In genomic region chr3:194672876-194673275, GRCh38 we compare ENCODE assay signal across 8 cellular contexts. TPM values are rescaled to one million over a fixed set of nuclear protein-coding genes. Genes with fewer than 3 reads are reported as not detected.
DNase-seq lines count a peak whose midpoint lies in the region; ATAC-seq and TF ChIP-seq lines count a peak whose summit lies in the region.

No MANE protein-coding gene starts in this region.

- in situ Hi-C loops in Panc1 (cut with HindIII; ENCODE audit: low pct_unique_long_range_greater_than_20kb, low sequenced_read_pairs), result no loop called here

- TF ChIP-seq CTCF in Panc1 (IDR thresholded peaks at IDR 0.05), result no peak
- no peak for TF ChIP-seq CTCF in ovary (IDR thresholded peaks at IDR 0.05)

- intact Hi-C loops in Panc1 (cut with micrococcal nuclease; ENCODE audit: unreplicated experiment) (no loop called here), ovary (cut with DNase I) (no loop called here)

- H3K9me3 ChIP-seq in Panc1 (ENCODE audit: control insufficient read depth, insufficient read depth, low read depth, low read length), result no peaks in the 10 kb centered on the region
- H3K9me3 ChIP-seq in ovary, result no peaks in the 10 kb centered on the region

- peaks cover 3% of the 10 kb centered on the region for H3K36me3 ChIP-seq in H7 (replicated peaks; ENCODE audit: control insufficient read depth, insufficient read depth, low read length)
- H3K36me3 ChIP-seq in Panc1 (ENCODE audit: control insufficient read depth, insufficient read depth, low read length), result peaks cover 15% of the 10 kb centered on the region
- H3K36me3 ChIP-seq in ovary, result no peaks in the 10 kb centered on the region

- CTCF ChIA-PET in Panc1 (lab: Charles Lee), result interaction anchor here (2.3 kb wide), 1 partner anchor 10 kb away, joined by 14 read pairs; no protein-coding TSS in a partner anchor

- no peak for TF ChIP-seq EP300 in ovary (IDR thresholded peaks at IDR 0.05)

- H3K4me3 ChIP-seq in H7 (ENCODE audit: insufficient read depth, low read depth, low read length) (peak overlapping the region; percentile 89), Panc1 (ENCODE audit: low read depth in 2 of 2, low read length in 2 of 2) (peak overlapping the region; percentile 92 to 95), ovary (peak overlapping the region; percentile 92)

- POLR2A ChIA-PET in Panc1 (lab: Charles Lee), result interaction anchor here (0.5 to 0.6 kb wide), 2 partner anchors 276 to 588 kb away, joined by 3 read pairs; no protein-coding TSS in a partner anchor

- H3K4me1 ChIP-seq in Panc1 (ENCODE audit: control insufficient read depth, insufficient read depth, low read length) (peaks cover 17% of the 10 kb centered on the region), ovary (ENCODE audit: insufficient read depth) (peaks cover 4% of the 10 kb centered on the region)

- no peak for TF ChIP-seq POLR2A in erythroblast (IDR thresholded peaks at IDR 0.05; ENCODE audit: low read length)
- TF ChIP-seq POLR2A in ovary (IDR thresholded peaks at IDR 0.05), result no peak

- 10 to 27% (median 13%) methylated on average over 5 of the region's 5 CpGs for WGBS in ovary, 3 donors

- H3K27me3 ChIP-seq in H7 (ENCODE audit: control insufficient read depth, insufficient read depth, low read length) (peaks cover 6% of the 10 kb centered on the region), Panc1 (ENCODE audit: control insufficient read depth, insufficient read depth, low read length) (no peaks in the 10 kb centered on the region), ovary (no peaks in the 10 kb centered on the region)

- DNase-seq in H7 (no peak), Panc1 (ENCODE audit: low read depth, low spot score) (no peak), erythroblast (lab: John Stamatoyannopoulos, UW) (peak; percentile 36 to 51), ovary (no peak), NCI-H446 (lab: John Stamatoyannopoulos, UW) (no peak)

- H3K27ac ChIP-seq in Panc1 (ENCODE audit: low read length), result peak overlapping the region; percentile 99
- peak overlapping the region in 1 of 2 donors; percentile 86 for H3K27ac ChIP-seq in ovary

- ATAC-seq in Panc1 (no peak), HG02588 (IDR thresholded peaks at IDR 0.05; ENCODE audit: unreplicated experiment) (no peak), HG02623 (IDR thresholded peaks at IDR 0.05; ENCODE audit: unreplicated experiment) (no peak), HG02970 (IDR thresholded peaks at IDR 0.05; ENCODE audit: low FRiP score, unreplicated experiment) (no peak)

- TSS peak; percentile 99 for BruUV-seq in Panc1 (replicated peaks; lab: Mats Ljungman, UMichigan)

RNA-seq across cellular contexts. Expression of gene LSG1, which starts 0.9 kb away (rescaled TPM):
- 47.1 and 51.1 TPM in 2 replicates for total RNA-seq in H7 (2014; rRNA removed; shearing (Covaris generic))
- total RNA-seq in Panc1 (2021; ENCODE audit: unreplicated experiment) (72.9 TPM), ovary (10 to 100 TPM; 27.0 to 45.9 (median 31.5) TPM)
- polyA plus RNA-seq in Panc1 (2012; ENCODE audit: insufficient read length), result 52.9 TPM
- polyA plus RNA-seq in ovary, result 10 to 100 TPM; 26.8 to 46.6 TPM

RNA-seq across cellular contexts. Expression of gene FAM43A, which starts 12.8 kb away (rescaled TPM):
- 5.0 and 5.5 TPM in 2 replicates for total RNA-seq in H7 (2014; rRNA removed; shearing (Covaris generic))
- total RNA-seq in Panc1 (2021; ENCODE audit: unreplicated experiment), result 51.4 TPM
- 76.9 TPM for polyA plus RNA-seq in Panc1 (2012; ENCODE audit: insufficient read length)
- total RNA-seq in ovary, result 10 to 100 TPM in 1 of 7 donors, 1 to 10 TPM in 6; 4.0 to 12.1 (median 6.3) TPM
- 10 to 100 TPM in 1 of 2 donors, 1 to 10 TPM in 1; 5.3 to 10.9 TPM for polyA plus RNA-seq in ovary

RNA-seq across cellular contexts. Expression of gene TMEM44, which starts 39.7 kb away (rescaled TPM):
- 5.4 and 9.8 TPM in 2 replicates for total RNA-seq in H7 (2014; rRNA removed; shearing (Covaris generic))
- total RNA-seq in Panc1 (2021; ENCODE audit: unreplicated experiment), result 70.1 TPM
- polyA plus RNA-seq in Panc1 (2012; ENCODE audit: insufficient read length), result 69.9 TPM
- total RNA-seq in ovary, result 1 to 10 TPM; 3.4 to 9.6 (median 5.6) TPM
- 10 to 100 TPM in 1 of 2 donors, 1 to 10 TPM in 1; 8.6 to 12.3 TPM for polyA plus RNA-seq in ovary

Comparison
In these comparisons a context has a peak if more than half of its experiments do, and no peak if none do; other contexts are left out.
1. DNase-seq: peak in erythroblast (2 of 2); none in H7 (single experiment), Panc1 (single experiment), ovary (0 of 5) and NCI-H446 (0 of 2).
2. Peak in every context shown above with its lines, with median percentiles within 50 percentile points of each other: H3K4me3 ChIP-seq.